In the genomic region with DNA sequence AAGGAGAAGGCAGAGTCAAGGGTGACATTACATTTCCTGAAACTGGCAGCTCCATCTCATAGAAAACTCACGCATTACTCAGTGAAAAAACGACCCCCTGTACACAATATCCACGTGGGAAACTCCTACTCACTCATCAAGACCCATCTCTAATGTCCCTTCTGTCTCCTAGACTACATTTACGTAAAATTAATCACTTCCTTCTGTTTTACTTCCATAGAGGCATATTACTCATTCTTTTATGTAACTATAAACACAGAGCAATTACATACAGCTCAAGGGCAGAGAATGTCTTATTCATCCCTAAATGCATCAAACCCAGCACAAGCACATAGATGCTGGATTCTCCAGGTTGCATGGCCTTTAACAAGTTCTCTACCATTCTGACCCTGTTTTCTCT, we compare ENCODE assay signal across 13 cellular contexts.
DNase-seq lines count a peak whose midpoint lies in the region; ATAC-seq, FAIRE-seq and TF ChIP-seq lines count a peak whose summit lies in the region.
"Had no signal": no experiment of that assay in that cellular context is flagged by ENCODE, and none has a peak within 500 bp of the region (broad histone marks: within the 10 kb centered on the region; RNA-seq: fewer than 3 reads in every experiment).

No MANE protein-coding gene starts in this region.

- WGBS in K562 (ENCODE audit: insufficient coverage, low coverage, missing lambda C conversion rate) = 1% methylated on average over 4 of the region's 4 CpGs
- 51 to 54% methylated on average over 4 of the region's 4 CpGs for WGBS in transverse colon (ENCODE audit: low coverage in 1 of 2), 2 donors

- no peaks in the 10 kb centered on the region for H3K9me1 ChIP-seq in K562 (ENCODE audit: control insufficient read depth, insufficient read depth, low read length)

- H4K20me1 ChIP-seq in K562 (replicated peaks; ENCODE audit: control insufficient read depth, insufficient read depth, low read length) (no peaks in the 10 kb centered on the region; the same call in 1 of the 2 replicates), OCI-LY7 (ENCODE audit: insufficient read depth, low read length) (no peaks in the 10 kb centered on the region)

- TF ChIP-seq RAD21 in K562 (CRISPR knock-in tag; conservative IDR thresholded peaks at IDR 0.05 in 1 of 2, IDR thresholded peaks at IDR 0.05 in 1 of 2) = no peak

- no peak overlapping the region for H3K9ac ChIP-seq in K562 (ENCODE audit: insufficient read depth in 1 of 2, low read depth in 2 of 2, low read length in 2 of 2)

- no peak for ATAC-seq in K562
- ATAC-seq: activated CD8-positive, alpha-beta memory T cell treated with anti-CD3 and anti-CD28 coated beads, Interleukin-2, amount 10 ng/mL, durations not matched to agents 7 days and 5 days; activated naive CD8-positive, alpha-beta T cell treated with anti-CD3 and anti-CD28 coated beads, Interleukin-2, amount 50 U/mL, for 24 hours had no signal

- CTCF ChIA-PET in K562 (lab: Yijun Ruan, JAX; ENCODE audit: low intra/inter-chr PET ratio) = no interaction called here
- CTCF ChIA-PET in OCI-LY7 (lab: Charles Lee; ENCODE audit: unreplicated experiment) = no interaction called here

- H3K79me2 ChIP-seq in K562 (ENCODE audit: control insufficient read depth, insufficient read depth, low read length) (no peaks in the 10 kb centered on the region), OCI-LY7 (ENCODE audit: insufficient read depth, low read depth, low read length) (no peaks in the 10 kb centered on the region)

- POLR2A ChIA-PET in K562 (lab: Yijun Ruan, JAX) (interaction anchor here (0.5 kb wide), 1 partner anchor 18 kb away, joined by 5 read pairs; no protein-coding TSS in a partner anchor), OCI-LY7 (lab: Charles Lee) (no interaction called here)

- in situ Hi-C loops in K562 (cut with MboI) = no loop called here
- in situ Hi-C loops in transverse colon (cut with MboI; ENCODE audit: low pct_ligation_motif_present in 1 of 4, low pct_unique_long_range_greater_than_20kb in 1 of 4, low sequenced_read_pairs in 3 of 4) = no loop called here

- BruUV-seq in K562 (replicated peaks; lab: Mats Ljungman, UMichigan) (no TSS peak), OCI-LY7 (replicated peaks; lab: Mats Ljungman, UMichigan) (no TSS peak)

- intact Hi-C loops in K562 (cut with micrococcal nuclease) = no loop called here
- intact Hi-C loops in transverse colon (cut with DNase I; ENCODE audit: low total_unique reads) = no loop called here
- intact Hi-C loops in OCI-LY7 (cut with micrococcal nuclease; ENCODE audit: unreplicated experiment) = no loop called here

- H3K4me2 ChIP-seq in K562 (ENCODE audit: insufficient read depth, low read length) (no peak overlapping the region), OCI-LY7 (ENCODE audit: low read length) (no peak overlapping the region)

- H3K36me3 ChIP-seq in K562 (ENCODE audit: control insufficient read depth, insufficient read depth, low read length) = no peaks in the 10 kb centered on the region
- no peaks in the 10 kb centered on the region for H3K36me3 ChIP-seq in transverse colon
- no peaks in the 10 kb centered on the region for H3K36me3 ChIP-seq in OCI-LY7 (ENCODE audit: insufficient read depth, low read length)

- H2AFZ ChIP-seq in K562 (ENCODE audit: low read depth, low read length) (no peak overlapping the region), OCI-LY7 (ENCODE audit: low read length) (no peak overlapping the region)

- H3K27me3 ChIP-seq in K562 (ENCODE audit: control insufficient read depth in 2 of 2, insufficient read depth in 2 of 2, low read length in 2 of 2) (peaks cover 0 to 15% of the 10 kb centered on the region in 2 experiments; a peak in 2 of 5 replicates), transverse colon (no peaks in the 10 kb centered on the region)

- TF ChIP-seq POLR2A in K562 (conservative IDR thresholded peaks at IDR 0.05) (no peak), transverse colon (IDR thresholded peaks at IDR 0.05) (no peak)

- H3K4me1 ChIP-seq in K562 (replicated peaks in 1 of 2; ENCODE audit: control insufficient read depth in 2 of 2, insufficient read depth in 2 of 2, low read length in 2 of 2) = no peaks in the 10 kb centered on the region; a peak in 1 of 5 replicates
- H3K4me1 ChIP-seq in transverse colon = peaks cover 4 to 7% (median 5%) of the 10 kb centered on the region in 4 donors
- no peaks in the 10 kb centered on the region for H3K4me1 ChIP-seq in OCI-LY7 (ENCODE audit: insufficient read depth, low read length, poor library complexity, severe bottlenecking)

- DNase-seq in AG09309 (ENCODE audit: low read depth) (peak; percentile 70), HTR-8/SVneo (ENCODE audit: insufficient read length, low spot score) (peak; percentile 56), K562 (ENCODE audit: extremely low read depth in 1 of 4, low spot score in 3 of 4) (no peak), hepatic stellate cell (ENCODE audit: low spot score) (peak; percentile 57), T1000 (lab: John Stamatoyannopoulos, UW) (no peak), transverse colon (no peak), SHP77 treated with DMSO at 0.1 percent for 48 hours (lab: John Stamatoyannopoulos, UW) (no peak), OCI-LY7 (ENCODE audit: low spot score) (no peak)
- DNase-seq: activated CD8-positive, alpha-beta memory T cell treated with anti-CD3 and anti-CD28 coated beads, Interleukin-2, amount 10 ng/mL, durations not matched to agents 7 days and 5 days; activated naive CD8-positive, alpha-beta T cell treated with anti-CD3 and anti-CD28 coated beads, Interleukin-2, amount 50 U/mL, for 24 hours; C1 segment of cervical spinal cord; NCI-H510A had no signal

- H3K27ac ChIP-seq in K562 (ENCODE audit: extremely low read depth, low read depth, low read length) = no peak overlapping the region
- no peak overlapping the region for H3K27ac ChIP-seq in transverse colon
- H3K27ac ChIP-seq in OCI-LY7 (ENCODE audit: low read depth, low read length, poor library complexity, severe bottlenecking) = no peak overlapping the region
- H3K27ac ChIP-seq: VCaP had no signal

- FAIRE-seq in HTR-8/SVneo (lab: Jason Lieb, UNC) (peak; percentile 79), K562 (lab: Jason Lieb, UNC) (peak; percentile 44)

- no peaks in the 10 kb centered on the region for H3K9me2 ChIP-seq in OCI-LY7 (ENCODE audit: insufficient read depth, low read length)

- H3K9me3 ChIP-seq in K562 (replicated peaks; ENCODE audit: control insufficient read depth, insufficient read depth, low read depth, low read length) (no peaks in the 10 kb centered on the region), transverse colon (no peaks in the 10 kb centered on the region), OCI-LY7 (ENCODE audit: low read length) (no peaks in the 10 kb centered on the region)

- TF ChIP-seq CTCF in AG09309 (IDR thresholded peaks at IDR 0.05; ENCODE audit: control insufficient read depth, insufficient read depth, low read depth, low read length, missing control alignments) (no peak), K562 (IDR thresholded peaks at IDR 0.05 in 2 of 3, conservative IDR thresholded peaks at IDR 0.05 in 1 of 3; ENCODE audit: insufficient read depth in 2 of 3, low read depth in 1 of 3, low read length in 3 of 3) (no peak), transverse colon (IDR thresholded peaks at IDR 0.05) (no peak), OCI-LY7 (conservative IDR thresholded peaks at IDR 0.05; ENCODE audit: low read length) (no peak)

- no peak for TF ChIP-seq EP300 in K562 (IDR thresholded peaks at IDR 0.05; ENCODE audit: low read length)
- TF ChIP-seq EP300 in transverse colon (IDR thresholded peaks at IDR 0.05; ENCODE audit: low read depth) = no peak

- H3K4me3 ChIP-seq in AG09309 (ENCODE audit: control insufficient read depth, low read depth, low read length) (no peak overlapping the region), K562 (no peak overlapping the region), transverse colon (no peak overlapping the region), OCI-LY7 (ENCODE audit: low read depth, low read length, poor library complexity, severe bottlenecking) (no peak overlapping the region)

TF ChIP-seq in K562, 482 proteins besides CTCF, POLR2A, EP300 and RAD21:
- TF ChIP-seq, protein P1, sequence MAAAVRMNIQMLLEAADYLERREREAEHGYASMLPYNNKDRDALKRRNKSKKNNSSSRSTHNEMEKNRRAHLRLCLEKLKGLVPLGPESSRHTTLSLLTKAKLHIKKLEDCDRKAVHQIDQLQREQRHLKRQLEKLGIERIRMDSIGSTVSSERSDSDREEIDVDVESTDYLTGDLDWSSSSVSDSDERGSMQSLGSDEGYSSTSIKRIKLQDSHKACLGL (CRISPR knock-in tag; IDR thresholded peaks at IDR 0.05; ENCODE audit: borderline replicate concordance, poor library complexity, severe bottlenecking) = no peak
- TF ChIP-seq BRCA1 (IDR thresholded peaks at IDR 0.05) (no peak), BRCA1 (CRISPR knock-in tag; IDR thresholded peaks at IDR 0.05) (no peak), ZNF174 (CRISPR knock-in tag; IDR thresholded peaks at IDR 0.05) (no peak), SAP30 (IDR thresholded peaks at IDR 0.05; ENCODE audit: borderline replicate concordance, insufficient read depth, low read depth, low read length, poor library complexity, severe bottlenecking) (no peak), ARID1B (IDR thresholded peaks at IDR 0.05) (no peak), ZNF431 (CRISPR knock-in tag; IDR thresholded peaks at IDR 0.05) (no peak), TEAD4 (IDR thresholded peaks at IDR 0.05; ENCODE audit: low read length) (no peak), TEAD4 (CRISPR knock-in tag; IDR thresholded peaks at IDR 0.05; ENCODE audit: borderline replicate concordance) (no peak), BRD9 (IDR thresholded peaks at IDR 0.05; ENCODE audit: low read depth, partially characterized antibody) (no peak), HDAC2 (IDR thresholded peaks at IDR 0.05) (no peak)
- TF ChIP-seq, protein P2, sequence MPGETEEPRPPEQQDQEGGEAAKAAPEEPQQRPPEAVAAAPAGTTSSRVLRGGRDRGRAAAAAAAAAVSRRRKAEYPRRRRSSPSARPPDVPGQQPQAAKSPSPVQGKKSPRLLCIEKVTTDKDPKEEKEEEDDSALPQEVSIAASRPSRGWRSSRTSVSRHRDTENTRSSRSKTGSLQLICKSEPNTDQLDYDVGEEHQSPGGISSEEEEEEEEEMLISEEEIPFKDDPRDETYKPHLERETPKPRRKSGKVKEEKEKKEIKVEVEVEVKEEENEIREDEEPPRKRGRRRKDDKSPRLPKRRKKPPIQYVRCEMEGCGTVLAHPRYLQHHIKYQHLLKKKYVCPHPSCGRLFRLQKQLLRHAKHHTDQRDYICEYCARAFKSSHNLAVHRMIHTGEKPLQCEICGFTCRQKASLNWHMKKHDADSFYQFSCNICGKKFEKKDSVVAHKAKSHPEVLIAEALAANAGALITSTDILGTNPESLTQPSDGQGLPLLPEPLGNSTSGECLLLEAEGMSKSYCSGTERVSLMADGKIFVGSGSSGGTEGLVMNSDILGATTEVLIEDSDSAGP (CRISPR knock-in tag; IDR thresholded peaks at IDR 0.05) = no peak

Comparison
In these comparisons a context has a peak if more than half of its experiments do, and no peak if none do; other contexts are left out.
1. DNase-seq: peak in AG09309 (single experiment), HTR-8/SVneo (single experiment) and hepatic stellate cell (single experiment); none in K562 (0 of 4), T1000 (single experiment), transverse colon (single experiment), SHP77 treated with DMSO at 0.1 percent for 48 hours (single experiment) and OCI-LY7 (single experiment).